9 cellular contexts compared by ENCODE assay signal in genomic region chr5:119680080-119680479, GRCh38. TPM values are rescaled to one million over a fixed set of nuclear protein-coding genes. Genes with fewer than 3 reads are reported as not detected.
"Had no signal": no experiment of that assay in that cellular context is flagged by ENCODE, and none has a peak within 500 bp of the region (broad histone marks: within the 10 kb centered on the region; RNA-seq: fewer than 3 reads in every experiment).

No MANE protein-coding gene starts in this region.

- FAIRE-seq: G401.6, GM12878, GM12891, GM12892, GM18507, GM19239 had no signal

- H3K4me3 ChIP-seq: GM12878 had no signal

- DNase-seq: GDM1, GF-D8 had no signal

- ATAC-seq: GM12878 had no signal

RNA-seq across cellular contexts. Expression of gene FAM170A, which starts 50.7 kb away (rescaled TPM):
- total RNA-seq: G401, GM12878 had no signal
- polyA plus RNA-seq: GM12878 had no signal
